10 cellular contexts compared by ENCODE assay signal in the genomic region with DNA sequence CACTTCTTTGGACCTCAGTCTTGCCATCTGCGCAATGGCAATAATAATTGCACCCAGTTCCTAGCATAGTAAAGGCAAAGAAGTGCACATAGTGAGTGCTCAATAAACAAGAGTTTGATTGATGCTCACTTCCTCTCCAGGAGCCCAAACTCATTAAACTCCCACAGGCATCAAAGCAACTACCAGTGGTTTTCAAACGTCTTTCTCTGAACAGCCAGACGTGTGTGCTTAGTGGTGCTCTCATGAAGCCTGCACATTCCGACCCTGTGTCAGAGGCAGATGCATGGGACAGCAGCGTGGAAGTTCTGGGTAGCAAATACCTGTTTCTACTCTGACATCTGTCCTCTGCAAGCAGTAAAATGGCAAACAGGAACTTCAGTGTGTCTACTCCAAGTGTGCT.
"Had no signal": no experiment of that assay in that cellular context is flagged by ENCODE, and none has a peak within 500 bp of the region (broad histone marks: within the 10 kb centered on the region; RNA-seq: fewer than 3 reads in every experiment).

No MANE protein-coding gene starts in this region.

- H3K4me2 ChIP-seq: KMS-11 had no signal

- H3K9ac ChIP-seq: GM23248, KMS-11 had no signal

- H3K27ac ChIP-seq: GM23248, HL-60, KMS-11 had no signal

- H2AFZ ChIP-seq: GM23248 had no signal

- H3K36me3 ChIP-seq: HAP-1 had no signal

- H3K4me3 ChIP-seq: GM23248, HAP-1 had no signal

- ATAC-seq: HCT116 had no signal

- DNase-seq: GM23248, GOT3, H7, HFFc6, IMR-90, KBM-7 had no signal

- H3K4me1 ChIP-seq: HAP-1 had no signal

- H3K9me3 ChIP-seq: HAP-1 had no signal
